Comparison of ENCODE assay signal across 26 cellular contexts in the genomic region with DNA sequence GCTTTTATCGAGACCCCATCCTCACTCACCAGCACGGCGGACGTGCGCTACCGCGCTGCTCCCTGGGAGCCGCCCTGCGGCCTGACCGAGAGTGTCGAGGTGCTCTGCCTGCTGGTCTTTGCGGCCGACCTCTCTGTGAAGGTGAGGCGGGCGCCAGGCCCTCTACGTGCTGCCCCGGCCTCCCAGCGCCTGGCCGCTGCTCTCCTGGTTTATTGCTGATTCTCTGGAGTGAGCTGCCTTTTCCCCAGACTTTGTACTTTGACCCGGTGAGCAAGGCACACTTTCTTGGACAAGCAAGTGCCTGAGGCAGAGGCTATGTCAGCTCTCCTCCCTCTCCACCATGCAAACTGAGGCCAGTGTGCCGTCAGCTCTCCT. TPM values are rescaled to one million over a fixed set of nuclear protein-coding genes. Genes with fewer than 3 reads are reported as not detected.
DNase-seq lines count a peak whose midpoint lies in the region; ATAC-seq and TF ChIP-seq lines count a peak whose summit lies in the region.
"Had no signal": no experiment of that assay in that cellular context is flagged by ENCODE, and none has a peak within 500 bp of the region (broad histone marks: within the 10 kb centered on the region; RNA-seq: fewer than 3 reads in every experiment).

No MANE protein-coding gene starts in this region.

- H3K27me3 Mint-ChIP-seq in natural killer cell (ENCODE audit: low read depth in 2 of 2) = no peaks in the 10 kb centered on the region
- H3K27me3 Mint-ChIP-seq: activated CD4-positive, alpha-beta T cell treated with anti-CD3 and anti-CD28 coated beads, Interleukin-2, amount 10 ng/mL, durations not matched to agents 24 days and 14 days; brain; progenitor cell of endocrine pancreas; stimulated activated naive CD8-positive, alpha-beta T cell treated with anti-CD3 and anti-CD28 coated beads, Interleukin-15, Interleukin-2, amounts not matched to agents 100 ng/mL and 50 ng/mL, for 24 hours had no signal

- H3K27me3 ChIP-seq in heart right ventricle (no peaks in the 10 kb centered on the region), colonic mucosa (no peaks in the 10 kb centered on the region), transverse colon (no peaks in the 10 kb centered on the region)
- H3K27me3 ChIP-seq: MG63 had no signal

- peak overlapping the region in 1 of 10 donors; percentile 59 for H3K27ac ChIP-seq in heart right ventricle
- H3K27ac ChIP-seq in colonic mucosa = no peak overlapping the region
- H3K27ac ChIP-seq in transverse colon = peak overlapping the region; percentile 44 to 61 (median 58)
- H3K27ac ChIP-seq: epithelial cell of prostate had no signal

- H3K36me3 Mint-ChIP-seq in natural killer cell = no peaks in the 10 kb centered on the region

- H3K4me1 ChIP-seq in heart right ventricle (peaks cover 4 to 49% (median 35%) of the 10 kb centered on the region in 9 donors), colonic mucosa (peaks cover 9% of the 10 kb centered on the region), transverse colon (peaks cover 16 to 45% (median 28%) of the 10 kb centered on the region in 4 donors)

- H3K9me3 Mint-ChIP-seq in natural killer cell = no peaks in the 10 kb centered on the region
- H3K9me3 Mint-ChIP-seq: activated CD4-positive, alpha-beta T cell treated with anti-CD3 and anti-CD28 coated beads, Interleukin-2, amount 10 ng/mL, durations not matched to agents 24 days and 14 days; brain; stimulated activated naive CD8-positive, alpha-beta T cell treated with anti-CD3 and anti-CD28 coated beads, Interleukin-15, Interleukin-2, amounts not matched to agents 100 ng/mL and 50 ng/mL, for 24 hours had no signal

- in situ Hi-C loops in transverse colon (cut with MboI; ENCODE audit: low pct_ligation_motif_present in 1 of 4, low pct_unique_long_range_greater_than_20kb in 1 of 4, low sequenced_read_pairs in 3 of 4) = no loop called here

- intact Hi-C loops in Right ventricle myocardium inferior (cut with DNase I) (no loop called here), heart right ventricle (cut with DNase I) (no loop called here), colonic mucosa (cut with DNase I) (no loop called here), natural killer cell (cut with micrococcal nuclease) (loop anchor here (1.0 kb wide), 1 partner anchor 56 kb away; no protein-coding TSS in a partner anchor), transverse colon (cut with DNase I; ENCODE audit: low total_unique reads) (no loop called here)

- ATAC-seq in Right ventricle myocardium inferior (no peak), heart right ventricle (no peak), natural killer cell (no peak), HG02840 (IDR thresholded peaks at IDR 0.05; ENCODE audit: low FRiP score, unreplicated experiment) (no peak), HG03342 (IDR thresholded peaks at IDR 0.05; ENCODE audit: unreplicated experiment) (no peak)

- no peak for TF ChIP-seq EP300 in transverse colon (IDR thresholded peaks at IDR 0.05; ENCODE audit: low read depth)

- H3K4me3 Mint-ChIP-seq in natural killer cell = no peak overlapping the region
- H3K4me3 Mint-ChIP-seq: activated CD4-positive, alpha-beta T cell treated with anti-CD3 and anti-CD28 coated beads, Interleukin-2, amount 10 ng/mL, durations not matched to agents 24 days and 14 days; brain; stimulated activated naive CD8-positive, alpha-beta T cell treated with anti-CD3 and anti-CD28 coated beads, Interleukin-15, Interleukin-2, amounts not matched to agents 100 ng/mL and 50 ng/mL, for 24 hours had no signal

- TF ChIP-seq POLR2A in transverse colon (IDR thresholded peaks at IDR 0.05) = no peak

- H3K9me3 ChIP-seq in heart right ventricle (no peaks in the 10 kb centered on the region), colonic mucosa (no peaks in the 10 kb centered on the region), transverse colon (no peaks in the 10 kb centered on the region)
- H3K9me3 ChIP-seq: MG63 had no signal

- peaks cover 19 to 35% of the 10 kb centered on the region in 2 donors for H3K4me1 Mint-ChIP-seq in natural killer cell

- DNase-seq in Right ventricle myocardium inferior (ENCODE audit: missing footprints) (peak; percentile 40), heart right ventricle (no peak), colonic mucosa (peak; percentile 82), natural killer cell (no peak), transverse colon (peak; percentile 72)
- no peak for DNase-seq in activated naive CD4-positive, alpha-beta T cell (lab: John Stamatoyannopoulos, UW)
- DNase-seq: 8988T; activated CD4-positive, alpha-beta T cell treated with anti-CD3 and anti-CD28 coated beads, Interleukin-2, amount 10 ng/mL, durations not matched to agents 24 days and 14 days; activated effector memory CD4-positive, alpha-beta T cell treated with Interleukin-2 at 50 U/mL for 16 hours; AML-193; Calu3; HCEC 1CT; islet precursor cell; MG63; NCI-H526 treated with DMSO at 0.1 percent for 48 hours; OCI-M1; T-helper 1 cell had no signal

- WGBS in heart right ventricle, 2 donors = 94 to 96% methylated on average over 21 of the region's 21 CpGs
- 57 to 62% methylated on average over 1 to 21 of the region's 21 CpGs for WGBS in transverse colon (ENCODE audit: low coverage in 1 of 2), 2 donors

- peak overlapping the region in 1 of 2 donors; percentile 13 for H3K9ac ChIP-seq in colonic mucosa (ENCODE audit: low read depth in 2 of 2, low read length in 2 of 2)

- H3K4me3 ChIP-seq in heart right ventricle (no peak overlapping the region), colonic mucosa (no peak overlapping the region), transverse colon (no peak overlapping the region)
- H3K4me3 ChIP-seq: lung, MG63, skin epidermis had no signal

- peak overlapping the region; percentile 78 to 85 for H3K27ac Mint-ChIP-seq in natural killer cell
- H3K27ac Mint-ChIP-seq: activated CD4-positive, alpha-beta T cell treated with anti-CD3 and anti-CD28 coated beads, Interleukin-2, amount 10 ng/mL, durations not matched to agents 24 days and 14 days; progenitor cell of endocrine pancreas had no signal

- H3K36me3 ChIP-seq in heart right ventricle (peaks cover 0 to 56% (median 18%) of the 10 kb centered on the region in 9 donors), colonic mucosa (no peaks in the 10 kb centered on the region), transverse colon (peaks cover 0 to 6% (median 0%) of the 10 kb centered on the region in 4 donors)
- H3K36me3 ChIP-seq: MG63 had no signal

- no peak for TF ChIP-seq CTCF in heart right ventricle (IDR thresholded peaks at IDR 0.05)
- TF ChIP-seq CTCF in colonic mucosa (IDR thresholded peaks at IDR 0.05) = no peak
- TF ChIP-seq CTCF in natural killer cell (IDR thresholded peaks at IDR 0.05) = no peak
- no peak for TF ChIP-seq CTCF in transverse colon (IDR thresholded peaks at IDR 0.05)

RNA-seq across cellular contexts. Expression of a gene that starts 6.5 kb away (rescaled TPM):
- total RNA-seq in Right ventricle myocardium inferior (9.1 TPM), heart right ventricle (10 to 100 TPM in 2 of 10 donors, 1 to 10 TPM in 8; 4.8 to 13.0 (median 7.8) TPM), colonic mucosa (10 to 100 TPM; 14.5 to 21.1 TPM), natural killer cell (10 to 100 TPM; 14.9 to 18.3 (median 18.2) TPM), transverse colon (10 to 100 TPM; 16.8 to 25.4 (median 20.7) TPM)
- 10 to 100 TPM in 1 of 2 donors, 1 to 10 TPM in 1; 3.4 to 19.2 TPM for polyA plus RNA-seq in heart right ventricle

RNA-seq across cellular contexts. Expression of a gene that starts 42.2 kb away (rescaled TPM):
- 7.6 TPM for total RNA-seq in Right ventricle myocardium inferior
- total RNA-seq in heart right ventricle = 10 to 100 TPM in 1 of 10 donors, 1 to 10 TPM in 8, under 1 TPM in 1; 0.98 to 10.7 (median 1.6) TPM
- 1 to 10 TPM; 7.2 to 7.9 TPM for polyA plus RNA-seq in heart right ventricle
- 10 to 100 TPM in 1 of 2 donors, 1 to 10 TPM in 1; 3.0 to 17.9 TPM for total RNA-seq in colonic mucosa
- not detected for total RNA-seq in natural killer cell
- total RNA-seq in transverse colon = 100 to 1,000 TPM in 1 of 4 donors, 10 to 100 TPM in 3; 17.9 to 119 (median 43.6) TPM
- total RNA-seq: activated CD4-positive, alpha-beta T cell treated with anti-CD3 and anti-CD28 coated beads, Interleukin-2, amount 10 ng/mL, durations not matched to agents 24 days and 14 days; myocyte had no signal

Comparison
In these comparisons a context has a peak if more than half of its experiments do, and no peak if none do; other contexts are left out.
1. DNase-seq: peak in Right ventricle myocardium inferior (single experiment), colonic mucosa (single experiment) and transverse colon (single experiment); none in heart right ventricle (0 of 2), natural killer cell (single experiment) and activated naive CD4-positive, alpha-beta T cell (0 of 4).